In the genomic region with DNA sequence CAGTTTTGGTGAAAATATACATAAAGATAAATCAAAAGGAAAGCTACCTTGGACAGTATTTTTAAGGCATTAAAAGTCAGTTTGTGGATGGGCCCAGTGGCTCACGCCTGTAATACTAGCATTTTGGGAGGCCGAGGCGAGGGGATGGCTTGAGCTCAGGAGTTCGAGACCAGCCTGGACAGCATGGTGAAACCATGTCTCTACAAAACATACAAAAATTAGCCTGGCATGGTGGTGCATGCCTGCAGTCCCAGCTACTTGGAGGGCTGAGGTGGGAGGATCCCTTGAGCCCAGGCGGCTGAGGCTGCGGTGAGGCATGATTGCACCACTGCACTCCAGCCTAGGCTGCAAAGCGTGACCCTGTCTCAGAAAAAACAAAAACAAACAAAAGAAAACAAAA, we compare ENCODE assay signal across 1 cellular context.
TF ChIP-seq lines count a peak whose summit lies in the region.

No MANE protein-coding gene starts in this region.

TF ChIP-seq in K562, 482 proteins besides CTCF, POLR2A, EP300 and RAD21:
- no peak for TF ChIP-seq ATF7 (IDR thresholded peaks at IDR 0.05)
